In the genomic region with DNA sequence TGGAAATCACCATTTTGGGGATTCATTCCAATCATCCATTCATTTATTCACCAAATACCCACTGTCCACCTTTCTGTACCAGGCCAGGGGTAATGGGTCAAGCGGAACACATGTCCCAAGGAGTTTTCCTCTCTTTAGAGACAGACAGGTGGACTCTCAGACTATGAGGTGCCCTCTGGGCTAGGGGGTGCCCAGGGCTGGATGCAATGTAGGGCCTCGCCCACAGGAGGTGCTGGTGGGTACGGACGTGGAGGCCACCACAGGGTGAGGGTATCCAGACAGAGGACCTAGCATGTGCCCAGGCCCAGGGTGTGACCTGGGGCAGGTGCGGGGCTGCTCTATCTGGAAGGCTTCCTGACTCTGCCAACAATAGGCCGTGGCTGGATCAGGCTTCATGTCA, we compare ENCODE assay signal across 8 cellular contexts. TPM values are rescaled to one million over a fixed set of nuclear protein-coding genes. Genes with fewer than 3 reads are reported as not detected.
"Had no signal": no experiment of that assay in that cellular context is flagged by ENCODE, and none has a peak within 500 bp of the region (broad histone marks: within the 10 kb centered on the region; RNA-seq: fewer than 3 reads in every experiment).

No MANE protein-coding gene starts in this region.

RNA-seq across cellular contexts. Expression of gene ISLR2, which starts 21.8 kb away (rescaled TPM):
- total RNA-seq: activated CD8-positive, alpha-beta T cell treated with anti-CD3 and anti-CD28 coated beads, Interleukin-2, amount 10 ng/mL, durations not matched to agents 7 days and 5 days; activated naive CD4-positive, alpha-beta T cell treated with anti-CD3 and anti-CD28 coated beads, Interleukin-2, amount 50 U/mL, for 72 hours; naive thymus-derived CD4-positive, alpha-beta T cell; T-helper 1 cell treated with Interleukin-12 subunit alpha and Interleukin-12 subunit beta and Interleukin-4 antibody, amounts not matched to agents 30 ng/mL and 1 ng/mL, for 36 hours had no signal
- polyA plus RNA-seq: naive thymus-derived CD4-positive, alpha-beta T cell had no signal

RNA-seq across cellular contexts. Expression of gene GOLGA6A, which starts 26.3 kb away (rescaled TPM):
- total RNA-seq: activated CD8-positive, alpha-beta T cell treated with anti-CD3 and anti-CD28 coated beads, Interleukin-2, amount 10 ng/mL, durations not matched to agents 7 days and 5 days; left ventricle myocardium superior; mucosa of descending colon; right atrium auricular region; transverse colon had no signal
